19 cellular contexts compared by ENCODE assay signal in the genomic region with DNA sequence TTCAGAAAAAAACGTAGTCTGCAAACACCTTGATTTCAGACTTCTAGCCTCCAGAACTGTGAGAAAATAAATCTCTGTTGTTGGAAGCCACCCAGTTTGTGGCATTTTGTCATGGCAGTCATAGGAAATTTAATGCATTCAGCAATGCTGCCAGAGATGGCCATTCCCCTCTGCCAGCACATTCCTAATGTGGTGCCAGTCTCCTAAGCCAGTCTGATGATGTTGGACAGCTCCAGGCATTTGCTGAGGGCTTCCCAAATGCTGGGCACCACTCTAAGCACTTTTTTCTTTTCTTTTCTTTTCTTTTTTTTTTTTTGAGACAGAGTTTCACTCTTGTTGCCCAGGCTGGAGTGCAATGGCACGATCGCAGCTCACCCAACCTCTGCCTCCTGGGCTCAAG.
DNase-seq lines count a peak whose midpoint lies in the region; ATAC-seq and TF ChIP-seq lines count a peak whose summit lies in the region.
"Had no signal": no experiment of that assay in that cellular context is flagged by ENCODE, and none has a peak within 500 bp of the region (broad histone marks: within the 10 kb centered on the region; RNA-seq: fewer than 3 reads in every experiment).

No MANE protein-coding gene starts in this region.

- no peaks in the 10 kb centered on the region for H3K27me3 Mint-ChIP-seq in activated T-cell treated with anti-CD3 and anti-CD28 coated beads, Interleukin-2, amount 50 U/mL, for 72 hours (ENCODE audit: low read depth)
- H3K27me3 Mint-ChIP-seq: B cell; CD4-positive, CD25-positive, alpha-beta regulatory T cell had no signal

- H3K4me3 ChIP-seq in breast epithelium (no peak overlapping the region), mucosa of descending colon (no peak overlapping the region)
- H3K4me3 ChIP-seq: BLaER1, GM12878, HAP-1 had no signal

- peaks cover 0 to 2% of the 10 kb centered on the region in 2 donors for H3K36me3 Mint-ChIP-seq in activated T-cell treated with anti-CD3 and anti-CD28 coated beads, Interleukin-2, amount 50 U/mL, for 72 hours (ENCODE audit: insufficient read depth in 2 of 2)
- H3K36me3 Mint-ChIP-seq: CD4-positive, CD25-positive, alpha-beta regulatory T cell; CD8-positive, alpha-beta T cell had no signal

- H3K4me1 ChIP-seq in breast epithelium (no peaks in the 10 kb centered on the region), mucosa of descending colon (ENCODE audit: low read depth) (no peaks in the 10 kb centered on the region)
- H3K4me1 ChIP-seq: BLaER1, Caco-2, HAP-1 had no signal

- peaks cover 2% of the 10 kb centered on the region in 2 donors for H3K9me3 Mint-ChIP-seq in activated T-cell treated with anti-CD3 and anti-CD28 coated beads, Interleukin-2, amount 50 U/mL, for 72 hours

- DNase-seq in T47D (ENCODE audit: low read depth in 1 of 2, low spot score in 1 of 2) (peak; percentile 9 to 32), breast epithelium (ENCODE audit: low spot score in 2 of 2) (no peak), medulla oblongata (ENCODE audit: extremely low spot score) (peak; percentile 53), mucosa of descending colon (no peak)
- DNase-seq in activated T-cell treated with anti-CD3 and anti-CD28 coated beads, Interleukin-2, amount 50 U/mL, for 72 hours = no peak
- DNase-seq: Caco-2; CD4-positive, CD25-positive, alpha-beta regulatory T cell; CD8-positive, alpha-beta T cell; DMS153; DND-41; GOT3 had no signal

- H3K9me3 ChIP-seq in breast epithelium (no peaks in the 10 kb centered on the region), mucosa of descending colon (no peaks in the 10 kb centered on the region)
- H3K9me3 ChIP-seq: BLaER1, Caco-2, HAP-1 had no signal

- TF ChIP-seq POLR2A in breast epithelium (IDR thresholded peaks at IDR 0.05) = no peak

- no peaks in the 10 kb centered on the region for H3K27me3 ChIP-seq in breast epithelium
- H3K27me3 ChIP-seq: BLaER1 had no signal

- H3K36me3 ChIP-seq in breast epithelium = no peaks in the 10 kb centered on the region
- no peaks in the 10 kb centered on the region for H3K36me3 ChIP-seq in mucosa of descending colon (ENCODE audit: low read depth)
- H3K36me3 ChIP-seq: BLaER1, HAP-1 had no signal

- no peak overlapping the region for H3K27ac ChIP-seq in breast epithelium
- H3K27ac ChIP-seq: 22Rv1, BLaER1, C4-2B had no signal

- ATAC-seq in SK-N-SH treated with all-trans-retinoic acid at 6 μM for 48 hours = peak; percentile 42; the same call in 1 of the 3 replicates
- ATAC-seq in mucosa of descending colon = no peak
- ATAC-seq in activated T-cell treated with anti-CD3 and anti-CD28 coated beads, Interleukin-2, amount 50 U/mL, for 72 hours (replicated peaks in 1 of 2) = no peak
- no peak for ATAC-seq in GM21717 (IDR thresholded peaks at IDR 0.05; ENCODE audit: unreplicated experiment)
- ATAC-seq: CD8-positive, alpha-beta T cell; GM12878 had no signal

- no peaks in the 10 kb centered on the region for H3K4me1 Mint-ChIP-seq in activated T-cell treated with anti-CD3 and anti-CD28 coated beads, Interleukin-2, amount 50 U/mL, for 72 hours (ENCODE audit: low read depth)
- H3K4me1 Mint-ChIP-seq: B cell; CD4-positive, CD25-positive, alpha-beta regulatory T cell had no signal

- in situ Hi-C loops in T47D (cut with HindIII; ENCODE audit: low pct_unique_long_range_greater_than_20kb, low sequenced_read_pairs) = no loop called here

- no peak overlapping the region for H3K4me3 Mint-ChIP-seq in activated T-cell treated with anti-CD3 and anti-CD28 coated beads, Interleukin-2, amount 50 U/mL, for 72 hours
- H3K4me3 Mint-ChIP-seq: B cell; CD4-positive, CD25-positive, alpha-beta regulatory T cell; CD8-positive, alpha-beta T cell had no signal

- H3K27ac Mint-ChIP-seq in activated T-cell treated with anti-CD3 and anti-CD28 coated beads, Interleukin-2, amount 50 U/mL, for 72 hours = no peak overlapping the region
- H3K27ac Mint-ChIP-seq: B cell; CD4-positive, CD25-positive, alpha-beta regulatory T cell; CD8-positive, alpha-beta T cell had no signal

- no peak for TF ChIP-seq CTCF in breast epithelium (IDR thresholded peaks at IDR 0.05)
- no peak for TF ChIP-seq CTCF in mucosa of descending colon (IDR thresholded peaks at IDR 0.05)

- intact Hi-C loops in breast epithelium (cut with DNase I; ENCODE audit: low total_unique reads) (no loop called here), mucosa of descending colon (cut with DNase I, micrococcal nuclease) (no loop called here)

TF ChIP-seq in SK-N-SH treated with all-trans-retinoic acid at 6 μM for 48 hours, 23 proteins besides CTCF, POLR2A, EP300 and RAD21:
- TF ChIP-seq ESRRG (CRISPR knock-in tag; IDR thresholded peaks at IDR 0.05) (no peak), GLIS3 (CRISPR knock-in tag; IDR thresholded peaks at IDR 0.05) (no peak), PPARA (CRISPR knock-in tag; IDR thresholded peaks at IDR 0.05; ENCODE audit: borderline replicate concordance) (no peak), BACH2 (CRISPR knock-in tag; IDR thresholded peaks at IDR 0.05; ENCODE audit: borderline replicate concordance) (no peak)

Comparison
In these comparisons a context has a peak if more than half of its experiments do, and no peak if none do; other contexts are left out.
1. DNase-seq: peak in T47D (2 of 2) and medulla oblongata (single experiment); none in breast epithelium (0 of 2), mucosa of descending colon (0 of 3) and activated T-cell treated with anti-CD3 and anti-CD28 coated beads, Interleukin-2, amount 50 U/mL, for 72 hours (0 of 2).